ENCODE assay signal across 18 cellular contexts in the genomic region with DNA sequence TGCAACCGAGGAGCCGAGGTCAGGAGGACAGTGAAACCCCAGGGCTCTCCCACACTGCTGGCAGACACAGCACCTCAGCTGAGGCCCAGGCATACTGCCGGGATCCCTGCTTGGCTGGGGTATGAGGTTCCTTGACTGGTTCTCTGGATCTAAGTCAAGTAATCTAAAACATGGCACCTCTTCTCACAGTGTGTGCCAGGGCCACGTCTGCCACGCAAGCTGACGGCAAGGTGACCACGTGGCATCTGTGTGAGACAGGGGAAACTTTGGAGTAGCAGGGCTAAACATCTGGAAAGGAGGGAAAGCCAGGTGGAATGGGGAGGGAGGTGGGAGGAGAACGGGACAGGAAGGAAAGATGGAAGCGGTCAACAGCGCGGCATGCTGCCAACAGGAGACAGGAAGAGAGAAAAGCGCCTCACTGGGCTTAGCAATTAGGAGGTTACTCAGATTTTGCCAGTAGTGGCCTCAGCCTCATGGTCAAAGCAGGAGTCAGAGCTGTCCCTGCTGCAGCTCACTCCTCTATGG.
A peak's percentile ranks its signal among the peaks of the same experiment; 100 is the strongest.
DNase-seq lines count a peak whose midpoint lies in the region; ATAC-seq and TF ChIP-seq lines count a peak whose summit lies in the region.
"Had no signal": no experiment of that assay in that cellular context is flagged by ENCODE, and none has a peak within 500 bp of the region (broad histone marks: within the 10 kb centered on the region; RNA-seq: fewer than 3 reads in every experiment).

No MANE protein-coding gene starts in this region.

- no peak overlapping the region for H2AFZ ChIP-seq in neuronal stem cell (ENCODE audit: low read length)

- H3K4me3 ChIP-seq in neuronal stem cell (ENCODE audit: low read length in 2 of 2) (no peak overlapping the region), uterus (no peak overlapping the region), prostate gland (no peak overlapping the region)

- no peak overlapping the region for H3K27ac ChIP-seq in neuronal stem cell (replicated peaks; ENCODE audit: low read length)
- peak overlapping the region; percentile 31 to 69 for H3K27ac ChIP-seq in uterus
- H3K27ac ChIP-seq in prostate gland = no peak overlapping the region
- H3K27ac ChIP-seq: RWPE1 had no signal

- peak; percentile 37 for DNase-seq in activated CD4-positive, alpha-beta T cell treated with anti-CD3 and anti-CD28 coated beads, Interleukin-2, amount 10 ng/mL, durations not matched to agents 24 days and 14 days
- DNase-seq in activated CD4-positive, alpha-beta T cell treated with anti-CD3 and anti-CD28 coated beads for 36 hours = no peak
- DNase-seq in neuronal stem cell (ENCODE audit: low spot score) (no peak), uterus (peak; percentile 75 to 85), prostate gland (ENCODE audit: low spot score) (no peak), cortex of kidney (lab: John Stamatoyannopoulos, UW) (no peak), NCI-H1930 (lab: John Stamatoyannopoulos, UW) (no peak)
- DNase-seq: activated naive CD8-positive, alpha-beta T cell treated with anti-CD3 and anti-CD28 coated beads, Interleukin-2, amount 50 U/mL, for 24 hours; caudate nucleus; effector memory CD4-positive, alpha-beta T cell; kidney glomerular epithelial cell; NCI-H1694; NCI-H345; stimulated activated CD4-positive, alpha-beta T cell treated with anti-CD3 and anti-CD28 coated beads, Interleukin-4, amount 100 ng/mL, for 24 hours had no signal

- no peaks in the 10 kb centered on the region for H3K4me1 Mint-ChIP-seq in activated CD4-positive, alpha-beta T cell treated with anti-CD3 and anti-CD28 coated beads, Interleukin-2, amount 10 ng/mL, durations not matched to agents 24 days and 14 days
- no peaks in the 10 kb centered on the region for H3K4me1 Mint-ChIP-seq in activated CD4-positive, alpha-beta T cell treated with anti-CD3 and anti-CD28 coated beads for 36 hours
- peaks cover 25% of the 10 kb centered on the region for H3K4me1 Mint-ChIP-seq in brain
- H3K4me1 Mint-ChIP-seq: activated naive CD8-positive, alpha-beta T cell treated with anti-CD3 and anti-CD28 coated beads, Interleukin-2, amount 50 U/mL, for 24 hours had no signal

- TF ChIP-seq POLR2A in uterus (IDR thresholded peaks at IDR 0.05) (no peak), prostate gland (IDR thresholded peaks at IDR 0.05) (no peak)

- peaks cover 5% of the 10 kb centered on the region for H3K9me3 Mint-ChIP-seq in activated CD4-positive, alpha-beta T cell treated with anti-CD3 and anti-CD28 coated beads, Interleukin-2, amount 10 ng/mL, durations not matched to agents 24 days and 14 days
- no peaks in the 10 kb centered on the region for H3K9me3 Mint-ChIP-seq in activated CD4-positive, alpha-beta T cell treated with anti-CD3 and anti-CD28 coated beads for 36 hours (ENCODE audit: low read depth)
- H3K9me3 Mint-ChIP-seq in brain = peaks cover 6 to 27% (median 9%) of the 10 kb centered on the region in 5 experiments

- POLR2A ChIA-PET in activated CD4-positive, alpha-beta T cell treated with anti-CD3 and anti-CD28 coated beads for 36 hours (lab: Charles Lee) = no interaction called here

- H2BK12ac ChIP-seq in neuronal stem cell (ENCODE audit: low read length) = no peak overlapping the region

- H3K36me3 Mint-ChIP-seq in activated CD4-positive, alpha-beta T cell treated with anti-CD3 and anti-CD28 coated beads, Interleukin-2, amount 10 ng/mL, durations not matched to agents 24 days and 14 days (ENCODE audit: low read depth) = no peaks in the 10 kb centered on the region
- no peaks in the 10 kb centered on the region for H3K36me3 Mint-ChIP-seq in activated CD4-positive, alpha-beta T cell treated with anti-CD3 and anti-CD28 coated beads for 36 hours (ENCODE audit: low read depth)
- no peaks in the 10 kb centered on the region for H3K36me3 Mint-ChIP-seq in brain

- intact Hi-C loops in activated CD4-positive, alpha-beta T cell treated with anti-CD3 and anti-CD28 coated beads, Interleukin-2, amount 10 ng/mL, durations not matched to agents 24 days and 14 days (cut with micrococcal nuclease) = no loop called here
- intact Hi-C loops in activated CD4-positive, alpha-beta T cell treated with anti-CD3 and anti-CD28 coated beads for 36 hours (cut with DNase I, micrococcal nuclease) = no loop called here
- intact Hi-C loops in uterus (cut with DNase I; ENCODE audit: low total_unique reads) (no loop called here), prostate gland (cut with DNase I) (no loop called here)

- H4K91ac ChIP-seq in neuronal stem cell (ENCODE audit: low read depth, low read length, poor library complexity) = peak overlapping the region; percentile 10

- no peak overlapping the region for H3K9ac ChIP-seq in neuronal stem cell (ENCODE audit: low read depth, low read length, poor library complexity)

- no peak overlapping the region for H2AK5ac ChIP-seq in neuronal stem cell (ENCODE audit: low read depth, low read length)

- CTCF ChIA-PET in activated CD4-positive, alpha-beta T cell treated with anti-CD3 and anti-CD28 coated beads for 36 hours (lab: Charles Lee) = no interaction called here

- H3K36me3 ChIP-seq in neuronal stem cell (replicated peaks in 1 of 2; ENCODE audit: control insufficient read depth in 2 of 2, insufficient read depth in 2 of 2, low read length in 2 of 2) (no peaks in the 10 kb centered on the region), uterus (no peaks in the 10 kb centered on the region), prostate gland (no peaks in the 10 kb centered on the region)

- no peak overlapping the region for H4K8ac ChIP-seq in neuronal stem cell (ENCODE audit: low read depth, low read length)

- H3K27me3 ChIP-seq in neuronal stem cell (ENCODE audit: control insufficient read depth in 3 of 3, insufficient read depth in 3 of 3, low read depth in 1 of 3, low read length in 3 of 3) = no peaks in the 10 kb centered on the region
- no peaks in the 10 kb centered on the region for H3K27me3 ChIP-seq in uterus
- no peaks in the 10 kb centered on the region for H3K27me3 ChIP-seq in prostate gland (replicated peaks; ENCODE audit: insufficient read depth)

- H3K4ac ChIP-seq in neuronal stem cell (ENCODE audit: low read length) = no peak overlapping the region

- no peak overlapping the region for H3K14ac ChIP-seq in neuronal stem cell (ENCODE audit: low read length)

- H3K4me2 ChIP-seq in neuronal stem cell (ENCODE audit: insufficient read depth, low read length, poor library complexity, severe bottlenecking) = no peak overlapping the region

- H3K23ac ChIP-seq in neuronal stem cell (ENCODE audit: low read depth, low read length, poor library complexity) = no peak overlapping the region

- no peak overlapping the region for H2BK120ac ChIP-seq in neuronal stem cell (ENCODE audit: low read depth, low read length)

- H3K27me3 Mint-ChIP-seq in activated CD4-positive, alpha-beta T cell treated with anti-CD3 and anti-CD28 coated beads, Interleukin-2, amount 10 ng/mL, durations not matched to agents 24 days and 14 days = peaks cover 2% of the 10 kb centered on the region
- peaks cover 5% of the 10 kb centered on the region for H3K27me3 Mint-ChIP-seq in activated CD4-positive, alpha-beta T cell treated with anti-CD3 and anti-CD28 coated beads for 36 hours
- H3K27me3 Mint-ChIP-seq in brain = peaks cover 9% of the 10 kb centered on the region

- no peak for ATAC-seq in activated CD4-positive, alpha-beta T cell treated with anti-CD3 and anti-CD28 coated beads for 36 hours
- ATAC-seq: activated naive CD8-positive, alpha-beta T cell treated with anti-CD3 and anti-CD28 coated beads, Interleukin-2, amount 50 U/mL, for 24 hours; HCT116 had no signal

- no peak overlapping the region for H2BK5ac ChIP-seq in neuronal stem cell (ENCODE audit: low read length)

- TF ChIP-seq CTCF in brain (conservative IDR thresholded peaks at IDR 0.05) = no peak
- no peak for TF ChIP-seq CTCF in uterus (IDR thresholded peaks at IDR 0.05)
- no peak for TF ChIP-seq CTCF in prostate gland (IDR thresholded peaks at IDR 0.05)

- no peak overlapping the region for H3K27ac Mint-ChIP-seq in activated CD4-positive, alpha-beta T cell treated with anti-CD3 and anti-CD28 coated beads, Interleukin-2, amount 10 ng/mL, durations not matched to agents 24 days and 14 days
- H3K27ac Mint-ChIP-seq in activated CD4-positive, alpha-beta T cell treated with anti-CD3 and anti-CD28 coated beads for 36 hours = no peak overlapping the region
- peak overlapping the region in 3 of 5 experiments; percentile 53 to 85 (median 69) for H3K27ac Mint-ChIP-seq in brain
- H3K27ac Mint-ChIP-seq: activated naive CD8-positive, alpha-beta T cell treated with anti-CD3 and anti-CD28 coated beads, Interleukin-2, amount 50 U/mL, for 24 hours; activated T-helper 1 cell treated with anti-CD3 and anti-CD28 coated beads, Interleukin-12 subunit alpha, Interleukin-12 subunit beta, Interleukin-2, Interleukin-4 antibody, amounts not matched to agents 30 ng/mL and 10 ng/mL and 1 ng/mL, durations not matched to agents 14 hours and 24 hours and 36 hours had no signal

- H3K79me1 ChIP-seq in neuronal stem cell (ENCODE audit: low read depth, low read length) = no peaks in the 10 kb centered on the region

- no peak overlapping the region for H2BK15ac ChIP-seq in neuronal stem cell (ENCODE audit: low read length)

- H3K9me3 ChIP-seq in neuronal stem cell (replicated peaks in 1 of 2; ENCODE audit: control insufficient read depth in 2 of 2, insufficient read depth in 1 of 2, low read depth in 1 of 2, low read length in 2 of 2) (no peaks in the 10 kb centered on the region), uterus (no peaks in the 10 kb centered on the region), prostate gland (no peaks in the 10 kb centered on the region)

- H3K4me1 ChIP-seq in neuronal stem cell (ENCODE audit: control insufficient read depth in 2 of 2, insufficient read depth in 1 of 2, low read depth in 1 of 2, low read length in 2 of 2) = no peaks in the 10 kb centered on the region
- peaks cover 0 to 5% of the 10 kb centered on the region in 2 donors for H3K4me1 ChIP-seq in uterus
- no peaks in the 10 kb centered on the region for H3K4me1 ChIP-seq in prostate gland (replicated peaks)

- H3K4me3 Mint-ChIP-seq in activated CD4-positive, alpha-beta T cell treated with anti-CD3 and anti-CD28 coated beads, Interleukin-2, amount 10 ng/mL, durations not matched to agents 24 days and 14 days = no peak overlapping the region
- no peak overlapping the region for H3K4me3 Mint-ChIP-seq in activated CD4-positive, alpha-beta T cell treated with anti-CD3 and anti-CD28 coated beads for 36 hours
- H3K4me3 Mint-ChIP-seq in brain = no peak overlapping the region
- H3K4me3 Mint-ChIP-seq: activated naive CD8-positive, alpha-beta T cell treated with anti-CD3 and anti-CD28 coated beads, Interleukin-2, amount 50 U/mL, for 24 hours; activated T-helper 1 cell treated with anti-CD3 and anti-CD28 coated beads, Interleukin-12 subunit alpha, Interleukin-12 subunit beta, Interleukin-2, Interleukin-4 antibody, amounts not matched to agents 30 ng/mL and 10 ng/mL and 1 ng/mL, durations not matched to agents 14 hours and 24 hours and 36 hours had no signal

- H3K18ac ChIP-seq in neuronal stem cell (ENCODE audit: low read length) = peak overlapping the region; percentile 46

- no CpG with 5 or more reads among the region's 12 CpGs for WGBS in neuronal stem cell (ENCODE audit: extremely low coverage in 2 of 2, insufficient read length in 2 of 2, insufficient replicate concordance in 1 of 2), 2 donors
- WGBS in prostate gland = 55% methylated on average over 12 of the region's 12 CpGs

Comparison
In these comparisons a context has a peak if more than half of its experiments do, and no peak if none do; other contexts are left out.
1. DNase-seq: peak in activated CD4-positive, alpha-beta T cell treated with anti-CD3 and anti-CD28 coated beads, Interleukin-2, amount 10 ng/mL, durations not matched to agents 24 days and 14 days (single experiment) and uterus (2 of 2); none in activated CD4-positive, alpha-beta T cell treated with anti-CD3 and anti-CD28 coated beads for 36 hours (single experiment), neuronal stem cell (single experiment), prostate gland (single experiment), cortex of kidney (single experiment) and NCI-H1930 (0 of 2).
2. H3K27ac Mint-ChIP-seq: peak in brain (3 of 5); none in activated CD4-positive, alpha-beta T cell treated with anti-CD3 and anti-CD28 coated beads, Interleukin-2, amount 10 ng/mL, durations not matched to agents 24 days and 14 days (single experiment) and activated CD4-positive, alpha-beta T cell treated with anti-CD3 and anti-CD28 coated beads for 36 hours (single experiment).
3. H3K27ac ChIP-seq: peak in uterus (2 of 2); none in neuronal stem cell (single experiment) and prostate gland (0 of 2).